ENCODE assay signal across 8 cellular contexts in the genomic region with DNA sequence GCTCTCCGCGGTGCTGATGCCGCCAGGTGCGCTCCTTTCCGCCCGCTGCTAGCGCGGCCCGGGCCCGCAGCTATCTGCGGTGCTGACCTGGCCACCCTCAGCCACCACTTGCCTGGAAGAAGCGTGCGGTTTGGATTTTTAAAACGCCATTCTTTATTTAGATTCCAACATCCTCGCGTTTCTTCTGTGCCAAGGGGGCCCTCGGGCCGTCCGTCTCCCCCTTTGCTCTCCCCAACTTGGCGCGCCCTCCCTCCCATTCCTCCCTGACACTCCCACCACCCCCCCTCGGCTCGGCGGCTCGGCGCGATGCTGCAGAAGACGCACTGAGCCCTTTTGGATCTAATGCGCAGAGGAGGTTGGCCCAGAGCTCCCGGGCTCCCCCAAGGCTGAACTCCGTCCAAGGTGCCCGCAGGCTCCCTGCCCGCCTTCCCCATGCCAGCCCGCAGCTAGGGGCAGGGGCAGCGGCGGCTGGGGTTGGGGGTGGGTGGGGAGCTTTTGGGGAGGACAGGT. TPM values are rescaled to one million over a fixed set of nuclear protein-coding genes. Genes with fewer than 3 reads are reported as not detected.
A peak's percentile ranks its signal among the peaks of the same experiment; 100 is the strongest.
DNase-seq lines count a peak whose midpoint lies in the region; ATAC-seq lines count a peak whose summit lies in the region.

A gene (plus strand): TSS at position 331 of the 510 bp plus-strand sequence. CDS start 192 bp downstream, outside the sequence.

- H3K27me3 ChIP-seq in adipocyte (replicated peaks; ENCODE audit: control insufficient read depth, insufficient read depth, low read length) (peaks cover 88% of the 10 kb centered on the region), thymus (ENCODE audit: control insufficient read depth, insufficient read depth) (peaks cover 96% of the 10 kb centered on the region)

- H3K9me3 ChIP-seq in adipocyte (ENCODE audit: control insufficient read depth, low read length) (peaks cover 3% of the 10 kb centered on the region), iPS-18c (ENCODE audit: control insufficient read depth, insufficient read depth, low read length) (peaks cover 3% of the 10 kb centered on the region), thymus (ENCODE audit: control insufficient read depth) (no peaks in the 10 kb centered on the region)

- H3K4me1 ChIP-seq in adipocyte (ENCODE audit: control insufficient read depth, insufficient read depth, low read length) = peaks cover 3% of the 10 kb centered on the region
- H3K4me1 ChIP-seq in thymus (ENCODE audit: control insufficient read depth, insufficient read depth, low read length) = peaks cover 4% of the 10 kb centered on the region

- no peak within 1 kb of the TSS for H3K27ac Mint-ChIP-seq in activated naive CD4-positive, alpha-beta T cell treated with anti-CD3 and anti-CD28 coated beads for 36 hours

- no peak within 1 kb of the TSS for H3K27ac ChIP-seq in thymus (ENCODE audit: low read depth)

- H3K27me3 Mint-ChIP-seq in activated naive CD4-positive, alpha-beta T cell treated with anti-CD3 and anti-CD28 coated beads for 36 hours (ENCODE audit: low read depth) = peaks cover 72% of the 10 kb centered on the region

- no peak for ATAC-seq in GM19467 (IDR thresholded peaks at IDR 0.05; ENCODE audit: unreplicated experiment)

- 7% methylated on average over 36 of the region's 36 CpGs for WGBS in thymus

- peak within 1 kb of the TSS; percentile 62 for H3K4me3 Mint-ChIP-seq in activated naive CD4-positive, alpha-beta T cell treated with anti-CD3 and anti-CD28 coated beads for 36 hours

- CTCF ChIA-PET in activated naive CD4-positive, alpha-beta T cell treated with anti-CD3 and anti-CD28 coated beads for 36 hours (lab: Charles Lee) = no interaction called here

- no peak within 1 kb of the TSS for H3K9ac ChIP-seq in adipocyte (ENCODE audit: low read length)

- no peaks in the 10 kb centered on the region for H3K9me3 Mint-ChIP-seq in activated naive CD4-positive, alpha-beta T cell treated with anti-CD3 and anti-CD28 coated beads for 36 hours

- H3K4me1 Mint-ChIP-seq in activated naive CD4-positive, alpha-beta T cell treated with anti-CD3 and anti-CD28 coated beads for 36 hours (ENCODE audit: low read depth) = peaks cover 12% of the 10 kb centered on the region

- no peak for DNase-seq in activated naive CD4-positive, alpha-beta T cell treated with anti-CD3 and anti-CD28 coated beads for 36 hours
- DNase-seq in activated naive CD4-positive, alpha-beta T cell treated with Interleukin-2 at 50 U/mL for 16 hours = no peak
- DNase-seq in adipocyte (ENCODE audit: low read depth) (no peak), DMS 273 treated with DMSO at 0.1 percent for 48 hours (lab: John Stamatoyannopoulos, UW) (no peak), NCI-H1694 treated with DMSO at 0.1 percent for 48 hours (lab: John Stamatoyannopoulos, UW) (no peak)

- H3K36me3 ChIP-seq in adipocyte (ENCODE audit: control insufficient read depth, insufficient read depth, low read length, severe bottlenecking) (no peaks in the 10 kb centered on the region), thymus (ENCODE audit: control insufficient read depth, insufficient read depth) (no peaks in the 10 kb centered on the region)

- peak within 1 kb of the TSS; percentile 68 for H3K4me3 ChIP-seq in adipocyte (ENCODE audit: low read length)
- H3K4me3 ChIP-seq in iPS-18c (ENCODE audit: insufficient read depth, low read depth, low read length) = peak within 1 kb of the TSS; percentile 36
- H3K4me3 ChIP-seq in thymus (ENCODE audit: low read length) = peak within 1 kb of the TSS; percentile 36

- H3K36me3 Mint-ChIP-seq in activated naive CD4-positive, alpha-beta T cell treated with anti-CD3 and anti-CD28 coated beads for 36 hours (ENCODE audit: low read depth) = peaks cover 2% of the 10 kb centered on the region

- intact Hi-C loops in activated naive CD4-positive, alpha-beta T cell treated with anti-CD3 and anti-CD28 coated beads for 36 hours (cut with micrococcal nuclease) = loop anchor here (2.0 kb wide), 1 partner anchor 172 kb away; a partner anchor contains a TSS

RNA-seq across cellular contexts. Expression of the gene that starts here (rescaled TPM):
- not detected for total RNA-seq in activated naive CD4-positive, alpha-beta T cell treated with anti-CD3 and anti-CD28 coated beads for 36 hours
- 0.11 TPM for polyA plus RNA-seq in thymus
